19 cellular contexts compared by ENCODE assay signal in the genomic region with DNA sequence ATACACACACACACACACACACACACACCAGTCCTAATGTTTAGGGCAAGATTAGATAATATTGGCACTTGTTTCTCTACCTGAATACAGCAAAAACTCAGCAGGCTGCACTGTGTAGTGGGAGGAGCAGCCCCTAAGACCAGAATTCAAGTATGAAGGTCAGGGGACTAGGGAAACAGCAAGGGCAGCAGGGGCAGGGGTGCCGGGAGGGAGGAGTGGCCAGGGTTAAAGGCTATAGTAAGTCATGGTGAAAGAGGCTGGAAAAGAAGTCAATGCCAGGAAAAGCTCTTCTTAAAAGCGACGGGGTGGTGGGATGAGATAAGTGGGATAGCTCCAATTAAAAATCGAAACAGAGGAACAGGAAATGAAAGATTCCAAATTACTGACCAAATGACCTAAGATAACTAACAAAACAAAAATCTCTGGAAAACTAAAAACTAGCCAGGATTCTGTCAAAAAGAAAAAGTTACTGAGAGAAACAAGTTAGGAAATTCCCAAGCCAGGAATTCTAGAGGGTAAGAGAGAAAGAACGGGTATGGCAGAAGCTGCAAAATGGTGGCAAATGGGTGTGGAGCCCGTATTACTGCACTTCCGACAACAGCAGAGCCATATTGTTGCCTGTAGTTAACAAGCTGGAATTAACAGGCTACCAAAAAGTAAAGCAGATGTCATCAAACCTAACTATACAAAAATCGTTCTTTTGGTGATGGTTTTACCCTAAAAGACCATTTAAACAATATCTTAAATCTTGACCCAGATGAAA. TPM values are rescaled to one million over a fixed set of nuclear protein-coding genes. Genes with fewer than 3 reads are reported as not detected.
A peak's percentile ranks its signal among the peaks of the same experiment; 100 is the strongest.
DNase-seq lines count a peak whose midpoint lies in the region; ATAC-seq, FAIRE-seq and TF ChIP-seq lines count a peak whose summit lies in the region.
"Had no signal": no experiment of that assay in that cellular context is flagged by ENCODE, and none has a peak within 500 bp of the region (broad histone marks: within the 10 kb centered on the region; RNA-seq: fewer than 3 reads in every experiment).

No MANE protein-coding gene starts in this region.

- H3K9me3 ChIP-seq in OCI-LY3 (ENCODE audit: insufficient read depth, low read length) (no peaks in the 10 kb centered on the region), fibroblast of lung (ENCODE audit: control insufficient read depth, insufficient read depth, low read depth, low read length) (no peaks in the 10 kb centered on the region), psoas muscle (no peaks in the 10 kb centered on the region)
- H3K9me3 ChIP-seq: BLaER1 treated with 17β-estradiol and CSF1 and Interleukin-3, amounts not matched to agents 10 nM and 100 nM had no signal

- H3K4me1 ChIP-seq in OCI-LY3 (ENCODE audit: low read length) (no peaks in the 10 kb centered on the region), fibroblast of lung (ENCODE audit: control insufficient read depth, extremely low read depth, insufficient read depth, low read length) (no peaks in the 10 kb centered on the region), psoas muscle (no peaks in the 10 kb centered on the region), foreskin keratinocyte (no peaks in the 10 kb centered on the region)
- H3K4me1 ChIP-seq: BLaER1 treated with 17β-estradiol and CSF1 and Interleukin-3, amounts not matched to agents 10 nM and 100 nM had no signal

- no peak overlapping the region for H3K4me3 Mint-ChIP-seq in nephron progenitor cell
- H3K4me3 Mint-ChIP-seq: CD4-positive, alpha-beta T cell; H9 had no signal

- H2AFZ ChIP-seq in OCI-LY3 (ENCODE audit: low read depth, low read length) = peak overlapping the region; percentile 65; the same call in 1 of the 2 replicates
- peak overlapping the region; percentile 58 for H2AFZ ChIP-seq in fibroblast of lung (ENCODE audit: low read length)

- peaks cover 6% of the 10 kb centered on the region for H3K27me3 Mint-ChIP-seq in nephron progenitor cell (ENCODE audit: low read depth, poor library complexity)
- H3K27me3 Mint-ChIP-seq: CD4-positive, alpha-beta T cell had no signal

- no peaks in the 10 kb centered on the region for H3K27me3 ChIP-seq in OCI-LY3 (ENCODE audit: low read depth, low read length)
- H3K27me3 ChIP-seq in fibroblast of lung (ENCODE audit: control insufficient read depth, insufficient read depth, low read length) = no peaks in the 10 kb centered on the region
- H3K27me3 ChIP-seq in psoas muscle (ENCODE audit: insufficient read depth in 3 of 3, low read length in 2 of 3) = peaks cover 0 to 3% (median 0%) of the 10 kb centered on the region in 3 donors
- H3K27me3 ChIP-seq in foreskin keratinocyte = no peaks in the 10 kb centered on the region
- H3K27me3 ChIP-seq: BLaER1 treated with 17β-estradiol and CSF1 and Interleukin-3, amounts not matched to agents 10 nM and 100 nM had no signal

- H3K4me3 ChIP-seq in OCI-LY3 (ENCODE audit: low read length) (no peak overlapping the region), fibroblast of lung (replicated peaks in 1 of 4; ENCODE audit: control extremely low read depth in 1 of 4, insufficient read depth in 1 of 4, low read depth in 3 of 4, low read length in 4 of 4) (no peak overlapping the region), psoas muscle (no peak overlapping the region)
- H3K4me3 ChIP-seq: BLaER1 treated with 17β-estradiol and CSF1 and Interleukin-3, amounts not matched to agents 10 nM and 100 nM had no signal

- WGBS in psoas muscle, 3 donors = 65 to 68% (median 65%) methylated on average over 8 of the region's 8 CpGs

- TF ChIP-seq CTCF in OCI-LY3 (IDR thresholded peaks at IDR 0.05; ENCODE audit: low read depth, low read length) (no peak), fibroblast of lung (conservative IDR thresholded peaks at IDR 0.05 in 1 of 2, IDR thresholded peaks at IDR 0.05 in 1 of 2; ENCODE audit: low read depth in 1 of 2, low read length in 2 of 2) (no peak), nephron progenitor cell (IDR thresholded peaks at IDR 0.05) (no peak), psoas muscle (IDR thresholded peaks at IDR 0.05) (no peak), foreskin keratinocyte (conservative IDR thresholded peaks at IDR 0.05) (no peak)

- H3K27ac ChIP-seq in OCI-LY3 (ENCODE audit: low read length) (no peak overlapping the region), fibroblast of lung (ENCODE audit: insufficient read depth, low read length) (no peak overlapping the region), psoas muscle (no peak overlapping the region), foreskin keratinocyte (no peak overlapping the region)
- H3K27ac ChIP-seq: BLaER1 treated with 17β-estradiol and CSF1 and Interleukin-3, amounts not matched to agents 10 nM and 100 nM had no signal

- H3K4me2 ChIP-seq in OCI-LY3 (ENCODE audit: low read length) = no peak overlapping the region
- peak overlapping the region; percentile 38 for H3K4me2 ChIP-seq in fibroblast of lung (ENCODE audit: extremely low read depth, insufficient read depth, low read length)
- H3K4me2 ChIP-seq: BLaER1 treated with 17β-estradiol and CSF1 and Interleukin-3, amounts not matched to agents 10 nM and 100 nM had no signal

- intact Hi-C loops in psoas muscle (cut with DNase I) = no loop called here

- H3K79me2 ChIP-seq in OCI-LY3 (ENCODE audit: low read length) (no peaks in the 10 kb centered on the region), fibroblast of lung (ENCODE audit: control insufficient read depth, insufficient read depth, low read length) (no peaks in the 10 kb centered on the region)

- TF ChIP-seq POLR2A in GM12891 (IDR thresholded peaks at IDR 0.05; ENCODE audit: low read depth, low read length) = no peak

- H3K27ac Mint-ChIP-seq in nephron progenitor cell = peak overlapping the region; percentile 3
- H3K27ac Mint-ChIP-seq: CD4-positive, alpha-beta T cell; H9 had no signal

- H3K36me3 Mint-ChIP-seq in nephron progenitor cell (ENCODE audit: low read depth) = no peaks in the 10 kb centered on the region

- FAIRE-seq in GM12891 (lab: Jason Lieb, UNC) = peak; percentile 5
- FAIRE-seq: GM18507, HTR-8/SVneo had no signal

- H3K9ac ChIP-seq in OCI-LY3 (ENCODE audit: low read length) (no peak overlapping the region), fibroblast of lung (ENCODE audit: insufficient read depth, low read length) (no peak overlapping the region)
- H3K9ac ChIP-seq: BLaER1 treated with 17β-estradiol and CSF1 and Interleukin-3, amounts not matched to agents 10 nM and 100 nM had no signal

- H4K20me1 ChIP-seq in OCI-LY3 (ENCODE audit: insufficient read depth, low read length) (no peaks in the 10 kb centered on the region), fibroblast of lung (ENCODE audit: control insufficient read depth, extremely low read depth, insufficient read depth, low read length) (no peaks in the 10 kb centered on the region)
- H4K20me1 ChIP-seq: BLaER1 treated with 17β-estradiol and CSF1 and Interleukin-3, amounts not matched to agents 10 nM and 100 nM had no signal

- H3K9me3 Mint-ChIP-seq in nephron progenitor cell = no peaks in the 10 kb centered on the region
- H3K9me3 Mint-ChIP-seq: CD4-positive, alpha-beta T cell; H9 had no signal

- no peak for DNase-seq in GM12891 (ENCODE audit: insufficient read length, low spot score)
- no peak for DNase-seq in fibroblast of lung (ENCODE audit: low read depth in 2 of 2)
- no peak for DNase-seq in nephron progenitor cell
- no peak for DNase-seq in C1 segment of cervical spinal cord (lab: John Stamatoyannopoulos, UW)
- DNase-seq in psoas muscle = no peak
- DNase-seq in foreskin keratinocyte = no peak
- DNase-seq: ACHN; Calu3; CD4-positive, alpha-beta T cell; DMS 273 treated with DMSO at 0.1 percent for 48 hours; GOT3; H9 had no signal

- peaks cover 12% of the 10 kb centered on the region for H3K4me1 Mint-ChIP-seq in nephron progenitor cell
- H3K4me1 Mint-ChIP-seq: H9 had no signal

- ATAC-seq in GM19455 (IDR thresholded peaks at IDR 0.05; ENCODE audit: unreplicated experiment) (no peak), psoas muscle (no peak), foreskin keratinocyte (no peak)

- no peaks in the 10 kb centered on the region for H3K36me3 ChIP-seq in OCI-LY3 (replicated peaks; ENCODE audit: low read depth, low read length)
- no peaks in the 10 kb centered on the region for H3K36me3 ChIP-seq in fibroblast of lung (ENCODE audit: control insufficient read depth, insufficient read depth, low read length)
- no peaks in the 10 kb centered on the region for H3K36me3 ChIP-seq in psoas muscle (ENCODE audit: insufficient read depth in 1 of 2, low read depth in 1 of 2)

TF ChIP-seq in GM12891, 5 proteins besides CTCF, POLR2A, EP300 and RAD21 (continues in another document):
- TF ChIP-seq TAF1 (IDR thresholded peaks at IDR 0.05; ENCODE audit: low read depth, low read length) = no peak
- TF ChIP-seq PAX5 (IDR thresholded peaks at IDR 0.05; ENCODE audit: insufficient read depth, low read length, severe bottlenecking) = no peak

RNA-seq across cellular contexts. Expression of gene ASCL3, which starts 1.3 kb away (rescaled TPM):
- polyA plus RNA-seq in GM12891 (2012; ENCODE audit: low read depth, missing spikeins) = not detected
- not detected in 2 replicates for total RNA-seq in fibroblast of lung
- not detected in 2 replicates for polyA plus RNA-seq in fibroblast of lung
- not detected in 2 replicates for polyA plus RNA-seq in fibroblast of lung (2012)
- not detected in 2 replicates for polyA minus RNA-seq in fibroblast of lung (ENCODE audit: low replicate concordance)
- not detected for total RNA-seq in psoas muscle
- polyA plus RNA-seq in psoas muscle = not detected
- total RNA-seq in foreskin keratinocyte = not detected in 2 replicates
- polyA plus RNA-seq in foreskin keratinocyte = not detected in 2 replicates
- total RNA-seq: A172; Calu3; CD4-positive, alpha-beta T cell; Daoy; H9 had no signal

RNA-seq across cellular contexts. Expression of gene C11orf16, which starts 8.8 kb away (rescaled TPM):
- not detected for polyA plus RNA-seq in GM12891 (2012; ENCODE audit: low read depth, missing spikeins)
- total RNA-seq in fibroblast of lung (not detected in 2 replicates), psoas muscle (not detected), foreskin keratinocyte (not detected in 2 replicates)
- polyA plus RNA-seq in fibroblast of lung (not detected in 2 replicates), psoas muscle (not detected), foreskin keratinocyte (not detected in 2 replicates)
- not detected in 2 replicates for polyA plus RNA-seq in fibroblast of lung (2012)
- polyA minus RNA-seq in fibroblast of lung (ENCODE audit: low replicate concordance) = not detected in 2 replicates
- total RNA-seq: Calu3; CD4-positive, alpha-beta T cell; Daoy had no signal

RNA-seq across cellular contexts. Expression of gene TMEM9B, which starts 22.7 kb away (rescaled TPM):
- polyA plus RNA-seq in GM12891 (2012; ENCODE audit: low read depth, missing spikeins) = 21.1 TPM
- total RNA-seq in fibroblast of lung (36.2 and 51.0 TPM in 2 replicates), psoas muscle (10 to 100 TPM; 32.1 to 54.5 (median 36.0) TPM), foreskin keratinocyte (43.1 and 45.3 TPM in 2 replicates)
- polyA plus RNA-seq in fibroblast of lung (59.0 and 61.6 TPM in 2 replicates), psoas muscle (10 to 100 TPM; 40.7 to 83.4 (median 73.3) TPM), foreskin keratinocyte (41.9 and 47.6 TPM in 2 replicates)
- 48.8 and 52.2 TPM in 2 replicates for polyA plus RNA-seq in fibroblast of lung (2012)
- 8.9 and 10.1 TPM in 2 replicates for polyA minus RNA-seq in fibroblast of lung (ENCODE audit: low replicate concordance)

RNA-seq across cellular contexts. Expression of gene AKIP1, which starts 30.5 kb away (rescaled TPM):
- polyA plus RNA-seq in GM12891 (2012; ENCODE audit: low read depth, missing spikeins) = 20.1 TPM
- total RNA-seq in fibroblast of lung = 35.4 and 63.7 TPM in 2 replicates
- 42.2 and 50.8 TPM in 2 replicates for polyA plus RNA-seq in fibroblast of lung
- 35.0 and 46.1 TPM in 2 replicates for polyA plus RNA-seq in fibroblast of lung (2012)
- polyA minus RNA-seq in fibroblast of lung (ENCODE audit: low replicate concordance) = 13.2 and 13.7 TPM in 2 replicates
- 10 to 100 TPM; 11.3 to 22.7 (median 16.5) TPM for total RNA-seq in psoas muscle
- polyA plus RNA-seq in psoas muscle = 10 to 100 TPM; 18.8 to 30.2 (median 21.6) TPM
- total RNA-seq in foreskin keratinocyte = 42.4 and 44.8 TPM in 2 replicates
- polyA plus RNA-seq in foreskin keratinocyte = 50.4 and 56.5 TPM in 2 replicates
